8 cellular contexts compared by ENCODE assay signal in the genomic region with DNA sequence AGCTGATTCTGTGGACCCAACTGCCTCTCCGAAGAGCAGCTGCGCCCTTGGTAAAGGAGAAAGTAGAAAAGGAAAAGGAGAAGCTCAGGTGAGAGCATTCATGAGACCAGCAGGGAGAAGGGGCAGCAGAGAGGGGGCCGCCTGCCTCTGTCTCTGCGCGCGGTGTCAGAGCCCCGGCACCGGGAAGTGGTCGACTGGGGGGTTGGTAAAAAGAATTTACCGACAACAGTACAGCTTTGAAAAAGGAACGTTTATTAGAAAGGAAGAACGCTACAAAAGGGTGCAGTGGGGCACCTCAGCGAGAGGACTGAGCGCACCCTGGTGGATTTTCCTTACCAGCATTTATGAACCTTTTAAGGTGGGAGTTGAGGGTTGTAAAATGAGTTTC.
DNase-seq lines count a peak whose midpoint lies in the region; ATAC-seq, FAIRE-seq and TF ChIP-seq lines count a peak whose summit lies in the region.

No MANE protein-coding gene starts in this region.

- 1% methylated on average over 14 of the region's 14 CpGs for WGBS in GM12878 (ENCODE audit: insufficient coverage, insufficient replicate concordance, low lambda C conversion rate, missing lambda C conversion rate)

- H3K36me3 Mint-ChIP-seq in GM23338 (ENCODE audit: low read depth) (no peaks in the 10 kb centered on the region), T-cell (no peaks in the 10 kb centered on the region)

- peaks cover 14% of the 10 kb centered on the region; the same call in 2 of the 3 replicates for H3K4me1 Mint-ChIP-seq in GM23338
- H3K4me1 Mint-ChIP-seq in T-cell = peaks cover 10 to 16% (median 15%) of the 10 kb centered on the region in 3 donors

- peaks cover 3% of the 10 kb centered on the region; the same call in 1 of the 3 replicates for H3K9me3 Mint-ChIP-seq in GM23338
- no peaks in the 10 kb centered on the region for H3K9me3 Mint-ChIP-seq in T-cell

- TF ChIP-seq RAD21 in GM12878 (IDR thresholded peaks at IDR 0.05; ENCODE audit: insufficient read depth, low read depth, low read length) = peak; percentile 68

- H2AFZ ChIP-seq in GM23338 = peak overlapping the region; percentile 93
- peak overlapping the region; percentile 100 for H2AFZ ChIP-seq in GM12878 (ENCODE audit: control insufficient read depth, low read depth, low read length)

- SMC1A ChIA-PET in GM12878 (lab: Charles Lee; ENCODE audit: uncharacterized antibody, unreplicated experiment) = interaction anchor here (0.6 to 5.0 kb wide), 54 partner anchors 9 to 1147 kb away, joined by 3 to 98 read pairs (median 4); a partner anchor contains a TSS

- H3K79me2 ChIP-seq in GM23338 (replicated peaks; ENCODE audit: insufficient read depth) (no peaks in the 10 kb centered on the region), GM12878 (ENCODE audit: control insufficient read depth, insufficient read depth, low read length) (no peaks in the 10 kb centered on the region)

- no peak for TF ChIP-seq POLR2A in GM12878 (IDR thresholded peaks at IDR 0.05; ENCODE audit: low read depth, low read length)

- H3K9me3 ChIP-seq in GM12878 (replicated peaks; ENCODE audit: control insufficient read depth, insufficient read depth, low read length) = no peaks in the 10 kb centered on the region
- no peaks in the 10 kb centered on the region for H3K9me3 ChIP-seq in kidney (ENCODE audit: control insufficient read depth in 1 of 2, low read length in 2 of 2)

- no peaks in the 10 kb centered on the region for H3K9me2 ChIP-seq in GM23338 (ENCODE audit: insufficient read depth)

- TF ChIP-seq EP300 in GM12878 (IDR thresholded peaks at IDR 0.05; ENCODE audit: borderline replicate concordance in 1 of 2, control insufficient read depth in 1 of 2, low read depth in 2 of 2, low read length in 2 of 2) = no peak

- DNase-seq in G401 (ENCODE audit: low spot score) (peak; percentile 25), GM23338 (ENCODE audit: low spot score) (peak; percentile 66), LNCaP clone FGC (ENCODE audit: low read depth) (no peak), T-cell (peak in 33 of 34 experiments; percentile 4 to 60 (median 33)), GM12878 (ENCODE audit: low read depth, low spot score) (no peak), kidney (no peak), T1000 (lab: John Stamatoyannopoulos, UW) (no peak)
- peak; percentile 20 for DNase-seq in stimulated activated CD8-positive, alpha-beta memory T cell treated with anti-CD3 and anti-CD28 coated beads, Interleukin-12 subunit alpha, Interleukin-12 subunit beta, amount 100 ng/mL, for 1 hour (ENCODE audit: low read depth)

- RAD21 ChIA-PET in GM12878 (lab: Charles Lee; ENCODE audit: unreplicated experiment) = interaction anchor here (0.5 to 5.1 kb wide), 38 partner anchors 8 to 1160 kb away, joined by 3 to 143 read pairs (median 4); a partner anchor contains a TSS

- in situ Hi-C loops in G401 (cut with HindIII; ENCODE audit: low sequenced_read_pairs) = no loop called here
- in situ Hi-C loops in GM12878 (cut with MboI) = loop anchor here (5.0 kb wide), 2 partner anchors 338 to 513 kb away; no protein-coding TSS in a partner anchor

- peak overlapping the region; percentile 73 for H3K9ac ChIP-seq in GM12878 (ENCODE audit: control insufficient read depth, insufficient read depth, low read length)
- H3K9ac ChIP-seq in kidney (ENCODE audit: low read length in 2 of 2) = peak overlapping the region; percentile 19 to 57

- H3K4me3 Mint-ChIP-seq in GM23338 = peak overlapping the region; percentile 63
- H3K4me3 Mint-ChIP-seq in T-cell = peak overlapping the region; percentile 77 to 90 (median 88)

- peak overlapping the region; percentile 75 for H3K4me2 ChIP-seq in GM23338
- H3K4me2 ChIP-seq in GM12878 (ENCODE audit: control insufficient read depth, insufficient read depth) = peak overlapping the region; percentile 93

- POLR2A ChIA-PET in T-cell (lab: Charles Lee) (interaction anchor here (0.6 kb wide), 2 partner anchors 8 to 351 kb away, joined by 3 to 12 read pairs; no protein-coding TSS in a partner anchor), GM12878 (lab: Charles Lee) (interaction anchor here (0.6 to 1.0 kb wide), 2 partner anchors 444 to 521 kb away, joined by 3 read pairs; no protein-coding TSS in a partner anchor)

- peak; percentile 57 for FAIRE-seq in GM12878 (lab: Jason Lieb, UNC)
- no peak for FAIRE-seq in kidney (lab: Jason Lieb, UNC)

- H3K27me3 ChIP-seq in GM23338 (ENCODE audit: insufficient read depth) = no peaks in the 10 kb centered on the region
- no peaks in the 10 kb centered on the region for H3K27me3 ChIP-seq in GM12878 (replicated peaks in 1 of 2; ENCODE audit: control insufficient read depth in 2 of 2, insufficient read depth in 2 of 2, low read length in 1 of 2)

- no TSS peak for BruUV-seq in GM12878 (replicated peaks; lab: Mats Ljungman, UMichigan)

- peak; percentile 77 for ATAC-seq in GM23338
- peak; percentile 65 to 76 (median 72) for ATAC-seq in T-cell (replicated peaks in 1 of 4)
- ATAC-seq in GM12878 = peak; percentile 81

- H3K36me3 ChIP-seq in GM23338 (ENCODE audit: insufficient read depth) (no peaks in the 10 kb centered on the region), GM12878 (ENCODE audit: control insufficient read depth in 2 of 2, insufficient read depth in 2 of 2, low read length in 1 of 2) (no peaks in the 10 kb centered on the region), kidney (ENCODE audit: control insufficient read depth in 1 of 2, insufficient read depth in 2 of 2, low read length in 2 of 2) (no peaks in the 10 kb centered on the region)

- intact Hi-C loops in GM12878 (cut with micrococcal nuclease; ENCODE audit: unreplicated experiment) = loop anchor here (1.0 to 5.0 kb wide), 5 partner anchors 142 to 513 kb away; a partner anchor contains a TSS
- intact Hi-C loops in kidney (cut with DNase I) = loop anchor here (10.0 kb wide), 1 partner anchor 335 kb away; no protein-coding TSS in a partner anchor

- H4K20me1 ChIP-seq in GM23338 (replicated peaks; ENCODE audit: insufficient read depth) (no peaks in the 10 kb centered on the region), GM12878 (ENCODE audit: control insufficient read depth, insufficient read depth) (no peaks in the 10 kb centered on the region)

- H3K27ac ChIP-seq in GM23338 (ENCODE audit: low read depth) (peak overlapping the region; percentile 22; the same call in 1 of the 2 replicates), GM12878 (ENCODE audit: control insufficient read depth, insufficient read depth) (peak overlapping the region; percentile 17; the same call in 1 of the 2 replicates), kidney (ENCODE audit: low read depth in 2 of 2, low read length in 2 of 2) (no peak overlapping the region)

- no peaks in the 10 kb centered on the region for H3F3A ChIP-seq in GM23338 (replicated peaks; ENCODE audit: low read depth)

- TF ChIP-seq CTCF in GM23338 (conservative IDR thresholded peaks at IDR 0.05; ENCODE audit: low read depth in 2 of 2) (peak; percentile 63 to 73), LNCaP clone FGC (IDR thresholded peaks at IDR 0.05; ENCODE audit: control insufficient read depth, extremely low read depth, insufficient read depth) (peak; percentile 45), GM12878 (IDR thresholded peaks at IDR 0.05 in 2 of 3, conservative IDR thresholded peaks at IDR 0.05 in 1 of 3; ENCODE audit: control insufficient read depth in 2 of 3, extremely low read depth in 1 of 3, insufficient read depth in 1 of 3, low read depth in 3 of 3, low read length in 3 of 3) (peak; percentile 42 to 63 (median 57); a peak in 5 of 6 replicates), kidney (IDR thresholded peaks at IDR 0.05; ENCODE audit: borderline replicate concordance, extremely low read depth, insufficient read depth) (peak; percentile 58)

- peak overlapping the region; percentile 74 for H3K27ac Mint-ChIP-seq in GM23338
- H3K27ac Mint-ChIP-seq in T-cell = peak overlapping the region; percentile 97 to 98

- H3K4me1 ChIP-seq in GM23338 (ENCODE audit: insufficient read depth) (no peaks in the 10 kb centered on the region), GM12878 (ENCODE audit: control insufficient read depth, insufficient read depth, low read length) (peaks cover 3% of the 10 kb centered on the region), kidney (ENCODE audit: control insufficient read depth in 1 of 2, insufficient read depth in 1 of 2, low read depth in 1 of 2, low read length in 2 of 2) (no peaks in the 10 kb centered on the region)

- H3K4me3 ChIP-seq in GM23338 (peak overlapping the region; percentile 47), LNCaP clone FGC (ENCODE audit: low read depth, low read length) (no peak overlapping the region), GM12878 (peak overlapping the region; percentile 73), kidney (ENCODE audit: low read length in 2 of 2) (peak overlapping the region; percentile 46 to 71)

- CTCF ChIA-PET in T-cell (lab: Charles Lee) (interaction anchor here (0.5 to 4.3 kb wide), 70 partner anchors 9 to 1739 kb away, joined by 3 to 60 read pairs (median 4); a partner anchor contains a TSS), GM12878 (lab: Yijun Ruan, JAX) (interaction anchor here (0.6 to 6.2 kb wide), 97 partner anchors 8 to 1182 kb away, joined by 3 to 203 read pairs (median 4); a partner anchor contains a TSS)

- H3K27me3 Mint-ChIP-seq in GM23338 (ENCODE audit: insufficient read depth, low read depth, poor library complexity) = peaks cover 5% of the 10 kb centered on the region
- no peaks in the 10 kb centered on the region for H3K27me3 Mint-ChIP-seq in T-cell

TF ChIP-seq in GM23338, 12 proteins besides CTCF, POLR2A, EP300 and RAD21 (continues in another document):
- TF ChIP-seq, protein P1, sequence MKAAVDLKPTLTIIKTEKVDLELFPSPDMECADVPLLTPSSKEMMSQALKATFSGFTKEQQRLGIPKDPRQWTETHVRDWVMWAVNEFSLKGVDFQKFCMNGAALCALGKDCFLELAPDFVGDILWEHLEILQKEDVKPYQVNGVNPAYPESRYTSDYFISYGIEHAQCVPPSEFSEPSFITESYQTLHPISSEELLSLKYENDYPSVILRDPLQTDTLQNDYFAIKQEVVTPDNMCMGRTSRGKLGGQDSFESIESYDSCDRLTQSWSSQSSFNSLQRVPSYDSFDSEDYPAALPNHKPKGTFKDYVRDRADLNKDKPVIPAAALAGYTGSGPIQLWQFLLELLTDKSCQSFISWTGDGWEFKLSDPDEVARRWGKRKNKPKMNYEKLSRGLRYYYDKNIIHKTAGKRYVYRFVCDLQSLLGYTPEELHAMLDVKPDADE (IDR thresholded peaks at IDR 0.05) = no peak
- TF ChIP-seq STAT1 (IDR thresholded peaks at IDR 0.05; ENCODE audit: unreplicated experiment) = no peak

TF ChIP-seq in GM12878, 131 proteins besides CTCF, POLR2A, EP300 and RAD21:
- TF ChIP-seq SMC3 (IDR thresholded peaks at IDR 0.05; ENCODE audit: borderline replicate concordance, low read length) (peak; percentile 61), RUNX3 (IDR thresholded peaks at IDR 0.05; ENCODE audit: low read length) (peak; percentile 11; the same call in 1 of the 2 replicates), IKZF2 (IDR thresholded peaks at IDR 0.05) (no peak)

Comparison
In these comparisons a context has a peak if more than half of its experiments do, and no peak if none do; other contexts are left out.
1. DNase-seq: peak in G401 (single experiment), GM23338 (single experiment), T-cell (33 of 34) and stimulated activated CD8-positive, alpha-beta memory T cell treated with anti-CD3 and anti-CD28 coated beads, Interleukin-12 subunit alpha, Interleukin-12 subunit beta, amount 100 ng/mL, for 1 hour (single experiment); none in LNCaP clone FGC (single experiment), GM12878 (single experiment), kidney (single experiment) and T1000 (single experiment).
2. H3K27ac ChIP-seq: peak in GM23338 (single experiment) and GM12878 (single experiment); none in kidney (0 of 2).
3. Peak in every context shown above with its lines, with median percentiles within 50 percentile points of each other: ATAC-seq and CTCF ChIP-seq.